10 cellular contexts compared by ENCODE assay signal in the genomic region with DNA sequence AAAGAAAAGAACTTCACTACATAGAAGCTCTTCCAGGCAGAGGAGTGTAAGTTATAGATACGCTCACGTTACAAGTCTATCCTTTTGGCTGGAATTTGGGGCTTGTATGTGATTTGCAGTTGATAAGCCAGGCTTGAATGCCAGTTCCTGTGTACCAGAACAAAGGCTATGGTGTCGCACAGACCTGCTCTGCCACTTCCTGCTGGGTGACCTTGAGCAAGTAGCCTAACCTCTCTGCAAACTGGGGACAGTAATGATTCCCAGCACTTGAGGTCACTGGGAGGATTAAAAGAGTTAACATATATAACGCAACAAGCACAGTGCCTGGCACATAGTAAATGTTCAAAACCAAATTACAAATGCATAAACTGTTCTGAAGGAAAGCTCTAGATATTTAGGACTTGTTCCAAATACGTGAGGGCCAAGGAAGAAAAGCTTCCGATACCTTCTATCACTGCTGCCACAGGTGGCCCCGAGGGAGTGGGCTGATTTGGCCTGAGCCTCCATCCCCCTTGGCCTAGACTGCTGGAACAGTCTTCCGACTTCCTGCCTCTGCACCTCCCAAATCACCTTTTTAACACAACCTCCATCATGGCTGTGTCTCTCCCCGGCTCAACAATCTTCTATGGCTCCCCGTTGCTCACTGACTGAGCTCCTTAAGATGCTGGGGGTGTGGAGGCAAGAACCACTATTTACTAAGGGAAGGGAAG. TPM values are rescaled to one million over a fixed set of nuclear protein-coding genes. Genes with fewer than 3 reads are reported as not detected.
A peak's percentile ranks its signal among the peaks of the same experiment; 100 is the strongest.
DNase-seq lines count a peak whose midpoint lies in the region; ATAC-seq, FAIRE-seq and TF ChIP-seq lines count a peak whose summit lies in the region.
"Had no signal": no experiment of that assay in that cellular context is flagged by ENCODE, and none has a peak within 500 bp of the region (broad histone marks: within the 10 kb centered on the region; RNA-seq: fewer than 3 reads in every experiment).

No MANE protein-coding gene starts in this region.

- H4K20me1 ChIP-seq in K562 (replicated peaks; ENCODE audit: control insufficient read depth, insufficient read depth, low read length): no peaks in the 10 kb centered on the region; the same call in 1 of the 2 replicates

- no TSS peak for BruUV-seq in Calu3 (replicated peaks; lab: Mats Ljungman, UMichigan)
- BruUV-seq in K562 (replicated peaks; lab: Mats Ljungman, UMichigan): no TSS peak

- H3K4me1 Mint-ChIP-seq in Calu3 (ENCODE audit: low read depth, unreplicated experiment): no peaks in the 10 kb centered on the region
- peaks cover 13% of the 10 kb centered on the region for H3K4me1 Mint-ChIP-seq in nephron progenitor cell

- H3K4me3 Mint-ChIP-seq in Calu3 (ENCODE audit: low read depth, unreplicated experiment) (peak overlapping the region; percentile 76), nephron progenitor cell (peak overlapping the region; percentile 87)

- H3K4me3 ChIP-seq in K562 (no peak overlapping the region), vagina (no peak overlapping the region)

- peak overlapping the region; percentile 86 for H3K27ac ChIP-seq in KOPT-K1 (ENCODE audit: low read depth, low read length, poor library complexity, severe bottlenecking)
- no peak overlapping the region for H3K27ac ChIP-seq in K562 (ENCODE audit: extremely low read depth, low read depth, low read length)
- H3K27ac ChIP-seq in vagina: no peak overlapping the region
- H3K27ac ChIP-seq: ascending aorta had no signal

- no peak for DNase-seq in Calu3
- no peak for DNase-seq in K562 (ENCODE audit: extremely low read depth in 1 of 4, low spot score in 3 of 4)
- no peak for DNase-seq in nephron progenitor cell
- DNase-seq in SIG-M5 (lab: John Stamatoyannopoulos, UW): no peak
- DNase-seq in SKM-1 treated with dmso at 0.1 percent for 144 hours (lab: John Stamatoyannopoulos, UW; ENCODE audit: unreplicated experiment): no peak
- DNase-seq in NCI-H748 (lab: John Stamatoyannopoulos, UW; ENCODE audit: unreplicated experiment): no peak
- DNase-seq in vagina (ENCODE audit: extremely low spot score in 2 of 2): no peak
- DNase-seq: KG1 had no signal

- H3K36me3 ChIP-seq in KOPT-K1 (ENCODE audit: insufficient read depth, low read length) (no peaks in the 10 kb centered on the region), K562 (ENCODE audit: control insufficient read depth, insufficient read depth, low read length) (no peaks in the 10 kb centered on the region), vagina (no peaks in the 10 kb centered on the region)
- H3K36me3 ChIP-seq: ascending aorta had no signal

- WGBS in K562 (ENCODE audit: insufficient coverage, low coverage, missing lambda C conversion rate): 76% methylated on average over 8 of the region's 10 CpGs

- no peak for FAIRE-seq in K562 (lab: Jason Lieb, UNC)

- no peak for ATAC-seq in K562

- H3K27ac Mint-ChIP-seq in Calu3 (ENCODE audit: unreplicated experiment) (no peak overlapping the region), nephron progenitor cell (no peak overlapping the region)

- no peak for TF ChIP-seq POLR2A in K562 (conservative IDR thresholded peaks at IDR 0.05)
- no peak for TF ChIP-seq POLR2A in vagina (IDR thresholded peaks at IDR 0.05)

- in situ Hi-C loops in K562 (cut with MboI): no loop called here

- intact Hi-C loops in Calu3 (cut with micrococcal nuclease; ENCODE audit: unreplicated experiment) (no loop called here), K562 (cut with micrococcal nuclease) (no loop called here), vagina (cut with DNase I) (no loop called here)

- CTCF ChIA-PET in Calu3 (lab: Charles Lee): no interaction called here
- CTCF ChIA-PET in K562 (lab: Yijun Ruan, JAX; ENCODE audit: low intra/inter-chr PET ratio): no interaction called here

- H2AFZ ChIP-seq in K562 (ENCODE audit: low read depth, low read length): no peak overlapping the region

- POLR2A ChIA-PET in K562 (lab: Yijun Ruan, JAX): interaction anchor here (0.7 to 1.6 kb wide), 4 partner anchors 8 to 34 kb away, joined by 3 to 7 read pairs (median 4); partner anchors contain the start of gene RPL39

- TF ChIP-seq EP300 in K562 (IDR thresholded peaks at IDR 0.05; ENCODE audit: low read length): no peak

- no peaks in the 10 kb centered on the region for H3K79me2 ChIP-seq in K562 (ENCODE audit: control insufficient read depth, insufficient read depth, low read length)

- H3K9me3 Mint-ChIP-seq in Calu3 (ENCODE audit: low read depth, unreplicated experiment) (no peaks in the 10 kb centered on the region), nephron progenitor cell (peaks cover 62% of the 10 kb centered on the region)

- H3K9me3 ChIP-seq in KOPT-K1 (ENCODE audit: insufficient read depth, low read length, poor library complexity, severe bottlenecking) (no peaks in the 10 kb centered on the region), K562 (replicated peaks; ENCODE audit: control insufficient read depth, insufficient read depth, low read depth, low read length) (no peaks in the 10 kb centered on the region), vagina (no peaks in the 10 kb centered on the region)
- H3K9me3 ChIP-seq: ascending aorta had no signal

- no peak for TF ChIP-seq CTCF in Calu3 (IDR thresholded peaks at IDR 0.05; ENCODE audit: unreplicated experiment)
- TF ChIP-seq CTCF in K562 (IDR thresholded peaks at IDR 0.05 in 2 of 3, conservative IDR thresholded peaks at IDR 0.05 in 1 of 3; ENCODE audit: insufficient read depth in 2 of 3, low read depth in 1 of 3, low read length in 3 of 3): no peak
- no peak for TF ChIP-seq CTCF in nephron progenitor cell (IDR thresholded peaks at IDR 0.05)
- TF ChIP-seq CTCF in vagina (IDR thresholded peaks at IDR 0.05): no peak

- H3K4me2 ChIP-seq in K562 (ENCODE audit: insufficient read depth, low read length): no peak overlapping the region

- H3K27me3 Mint-ChIP-seq in Calu3 (ENCODE audit: unreplicated experiment) (no peaks in the 10 kb centered on the region), nephron progenitor cell (ENCODE audit: low read depth, poor library complexity) (peaks cover 53% of the 10 kb centered on the region)

- H3K4me1 ChIP-seq in K562 (replicated peaks in 1 of 2; ENCODE audit: control insufficient read depth in 2 of 2, insufficient read depth in 2 of 2, low read length in 2 of 2) (peaks cover 0 to 24% of the 10 kb centered on the region in 2 experiments; a peak in 2 of 5 replicates), vagina (no peaks in the 10 kb centered on the region)
- H3K4me1 ChIP-seq: ascending aorta had no signal

- peaks cover 12% of the 10 kb centered on the region for H3K36me3 Mint-ChIP-seq in Calu3 (ENCODE audit: insufficient read depth, unreplicated experiment)
- H3K36me3 Mint-ChIP-seq in nephron progenitor cell (ENCODE audit: low read depth): no peaks in the 10 kb centered on the region

- H3K27me3 ChIP-seq in K562 (ENCODE audit: control insufficient read depth in 2 of 2, insufficient read depth in 2 of 2, low read length in 2 of 2) (no peaks in the 10 kb centered on the region), vagina (no peaks in the 10 kb centered on the region)
- H3K27me3 ChIP-seq: ascending aorta had no signal

- no peak overlapping the region for H3K9ac ChIP-seq in K562 (ENCODE audit: insufficient read depth in 1 of 2, low read depth in 2 of 2, low read length in 2 of 2)

- no peaks in the 10 kb centered on the region for H3K9me1 ChIP-seq in K562 (ENCODE audit: control insufficient read depth, insufficient read depth, low read length)

- TF ChIP-seq RAD21 in K562 (CRISPR knock-in tag; conservative IDR thresholded peaks at IDR 0.05 in 1 of 2, IDR thresholded peaks at IDR 0.05 in 1 of 2): no peak

RNA-seq across cellular contexts. Expression of gene SOWAHD, which starts 1.3 kb away (rescaled TPM):
- not detected in 2 replicates for total RNA-seq in Calu3 (2022)
- not detected in 2 replicates for total RNA-seq in K562 (2011; cell fraction: chromatin; rRNA removed; ENCODE audit: low replicate concordance)
- total RNA-seq in K562 (2011; cell fraction: nucleolus; rRNA removed): not detected in 2 replicates
- total RNA-seq in K562 (2011; cell fraction: nucleoplasm; rRNA removed): not detected in 2 replicates
- total RNA-seq in K562 (2014; rRNA removed): 0.20 TPM in 1 of 2 replicates, not detected in the other
- not detected in 2 replicates for total RNA-seq in K562 (2014; rRNA removed; fragmentation: Illumina TruSeq; extraction: Trizol)
- 0.15 TPM in 1 of 2 replicates, not detected in the other for total RNA-seq in K562 (2015; rRNA removed; fragmentation: Illumina TruSeq; extraction: Trizol)
- not detected in 2 replicates for total RNA-seq in K562 (2021)
- 0.11 and 0.13 TPM in 2 replicates for polyA plus RNA-seq in K562 (2011; rRNA removed)
- polyA plus RNA-seq in K562 (2011; cell fraction: cytosol; rRNA removed): 0.12 and 0.16 TPM in 2 replicates
- polyA plus RNA-seq in K562 (2011; cell fraction: nucleus; rRNA removed): 0.08 TPM in 1 of 2 replicates, not detected in the other
- 0.10 and 0.18 TPM in 2 replicates for polyA plus RNA-seq in K562 (2012)
- not detected in 2 replicates for polyA plus RNA-seq in K562 (2014; fragmentation: Illumina TruSeq; extraction: Trizol)
- polyA plus RNA-seq in K562 (2014; fragmentation: Nextera tagmentation; extraction: Ambion mirVana): not detected
- polyA plus RNA-seq in K562 (2014; rRNA removed): 0.15 and 0.29 TPM in 2 replicates
- not detected in 2 replicates for polyA minus RNA-seq in K562 (2011; rRNA and poly(A)+ RNA removed)
- not detected in 2 replicates for polyA minus RNA-seq in K562 (2011; cell fraction: cytosol; rRNA and poly(A)+ RNA removed)
- not detected in 2 replicates for polyA minus RNA-seq in K562 (2011; cell fraction: nucleus; rRNA and poly(A)+ RNA removed)
- not detected for total RNA-seq in vagina
- total RNA-seq: ascending aorta had no signal

RNA-seq across cellular contexts. Expression of gene RPL39, which starts 34.3 kb away (rescaled TPM):
- total RNA-seq in Calu3 (2022) (1,689 and 1,778 TPM in 2 replicates), K562 (2014; rRNA removed) (1,067 and 1,382 TPM in 2 replicates), K562 (2014; rRNA removed; fragmentation: Illumina TruSeq; extraction: Trizol) (4,057 and 4,318 TPM in 2 replicates), K562 (2015; rRNA removed; fragmentation: Illumina TruSeq; extraction: Trizol) (2,995 and 3,004 TPM in 2 replicates), K562 (2021) (2,027 and 2,325 TPM in 2 replicates), vagina (1,813 TPM)
- total RNA-seq in K562 (2011; cell fraction: chromatin; rRNA removed; ENCODE audit: low replicate concordance): 163 and 225 TPM in 2 replicates
- 259 and 268 TPM in 2 replicates for total RNA-seq in K562 (2011; cell fraction: nucleolus; rRNA removed)
- total RNA-seq in K562 (2011; cell fraction: nucleoplasm; rRNA removed): 538 and 1,218 TPM in 2 replicates
- polyA plus RNA-seq in K562 (2011; rRNA removed) (3,720 and 3,778 TPM in 2 replicates), K562 (2014; fragmentation: Illumina TruSeq; extraction: Trizol) (4,858 and 5,043 TPM in 2 replicates), K562 (2014; fragmentation: Nextera tagmentation; extraction: Ambion mirVana) (1,000 to 10,000 TPM; 3,226 to 3,583 TPM), K562 (2014; rRNA removed) (2,850 and 3,458 TPM in 2 replicates)
- polyA plus RNA-seq in K562 (2011; cell fraction: cytosol; rRNA removed): 1,208 and 3,177 TPM in 2 replicates
- polyA plus RNA-seq in K562 (2011; cell fraction: nucleus; rRNA removed): 415 and 1,277 TPM in 2 replicates
- 4,647 and 6,635 TPM in 2 replicates for polyA plus RNA-seq in K562 (2012)
- 1,510 and 2,086 TPM in 2 replicates for polyA minus RNA-seq in K562 (2011; rRNA and poly(A)+ RNA removed)
- 276 and 372 TPM in 2 replicates for polyA minus RNA-seq in K562 (2011; cell fraction: cytosol; rRNA and poly(A)+ RNA removed)
- 48.2 and 180 TPM in 2 replicates for polyA minus RNA-seq in K562 (2011; cell fraction: nucleus; rRNA and poly(A)+ RNA removed)
